Comparison of ENCODE assay signal across 16 cellular contexts in the genomic region with DNA sequence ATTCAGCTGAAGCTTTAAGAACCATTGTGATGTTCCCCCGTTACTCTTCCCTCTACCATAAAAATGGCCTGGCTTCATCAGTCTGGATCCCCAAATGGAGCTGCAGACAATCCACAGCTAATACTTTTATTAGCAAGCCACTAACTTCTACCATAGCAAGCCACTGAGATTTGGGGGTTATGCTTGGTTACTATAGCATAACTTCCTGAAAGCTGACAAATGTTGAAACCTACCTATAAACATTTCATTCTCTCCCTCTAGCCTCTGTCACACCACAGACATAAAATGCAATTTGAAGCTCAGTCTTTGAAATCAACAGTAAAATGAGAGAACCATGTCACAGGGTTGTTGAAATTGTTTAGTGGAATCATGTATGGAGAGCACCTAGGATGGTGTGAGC.
DNase-seq lines count a peak whose midpoint lies in the region; ATAC-seq and TF ChIP-seq lines count a peak whose summit lies in the region.
"Had no signal": no experiment of that assay in that cellular context is flagged by ENCODE, and none has a peak within 500 bp of the region (broad histone marks: within the 10 kb centered on the region; RNA-seq: fewer than 3 reads in every experiment).

No MANE protein-coding gene starts in this region.

- ATAC-seq in GM18907 (IDR thresholded peaks at IDR 0.05; ENCODE audit: unreplicated experiment): peak; percentile 43
- peak; percentile 76 for ATAC-seq in HG02852 (IDR thresholded peaks at IDR 0.05; ENCODE audit: unreplicated experiment)
- peak; percentile 60 for ATAC-seq in HG03565 (IDR thresholded peaks at IDR 0.05; ENCODE audit: unreplicated experiment)
- ATAC-seq in GM21423 (IDR thresholded peaks at IDR 0.05; ENCODE audit: unreplicated experiment): no peak
- no peak for ATAC-seq in HG02970 (IDR thresholded peaks at IDR 0.05; ENCODE audit: low FRiP score, unreplicated experiment)
- ATAC-seq: CD8-positive, alpha-beta T cell; K562 had no signal

- no peak for TF ChIP-seq CTCF in GM12865 (IDR thresholded peaks at IDR 0.05; ENCODE audit: insufficient read depth, low read depth, low read length, missing control alignments)

- H3K4me3 ChIP-seq in GM12865 (ENCODE audit: low read depth, low read length): no peak overlapping the region
- H3K4me3 ChIP-seq: K562 had no signal

- peak; percentile 2 for DNase-seq in GM12865 (ENCODE audit: low read depth)
- no peak for DNase-seq in superior temporal gyrus (ENCODE audit: extremely low spot score)
- DNase-seq: CD8-positive, alpha-beta T cell; COR-L47; DMS153; DMS79 treated with DMSO at 0.1 percent for 48 hours; GDM1; GOT3; H9; Karpas-422 had no signal

Comparison
In these comparisons a context has a peak if more than half of its experiments do, and no peak if none do; other contexts are left out.
1. ATAC-seq: peak in GM18907 (single experiment), HG02852 (single experiment) and HG03565 (single experiment); none in GM21423 (single experiment) and HG02970 (single experiment).